ENCODE assay signal across 15 cellular contexts in genomic region chr5:43530648-43531047, GRCh38. TPM values are rescaled to one million over a fixed set of nuclear protein-coding genes. Genes with fewer than 3 reads are reported as not detected.
A peak's percentile ranks its signal among the peaks of the same experiment; 100 is the strongest.
DNase-seq lines count a peak whose midpoint lies in the region; ATAC-seq, FAIRE-seq and TF ChIP-seq lines count a peak whose summit lies in the region.
"Had no signal": no experiment of that assay in that cellular context is flagged by ENCODE, and none has a peak within 500 bp of the region (broad histone marks: within the 10 kb centered on the region; RNA-seq: fewer than 3 reads in every experiment).

No MANE protein-coding gene starts in this region.

- no peaks in the 10 kb centered on the region for H4K20me1 ChIP-seq in MM.1S (ENCODE audit: insufficient read depth, low read length)

- H3K4me3 ChIP-seq in MM.1S (ENCODE audit: low read length) (no peak overlapping the region), BE2C (ENCODE audit: low read depth, low read length) (no peak overlapping the region)
- H3K4me3 ChIP-seq: HAP-1 had no signal

- no peak overlapping the region for H3K4me2 ChIP-seq in MM.1S (ENCODE audit: low read depth, low read length)

- no peaks in the 10 kb centered on the region for H3K79me2 ChIP-seq in MM.1S (ENCODE audit: low read length)

- peak overlapping the region; percentile 60; the same call in 1 of the 2 replicates for H3K27ac ChIP-seq in MM.1S (ENCODE audit: low read length)

- ATAC-seq in GM21390 (IDR thresholded peaks at IDR 0.05; ENCODE audit: unreplicated experiment): peak; percentile 54
- ATAC-seq in HG02642 (IDR thresholded peaks at IDR 0.05; ENCODE audit: poor library complexity, unreplicated experiment): peak; percentile 52

- FAIRE-seq in GM12892 (lab: Jason Lieb, UNC): no peak

- peaks cover 7% of the 10 kb centered on the region for H3K4me1 ChIP-seq in MM.1S (ENCODE audit: low read length)
- H3K4me1 ChIP-seq in BE2C: no peaks in the 10 kb centered on the region
- H3K4me1 ChIP-seq: HAP-1 had no signal

- DNase-seq in MM.1S: peak; percentile 17
- DNase-seq in myocyte (ENCODE audit: low read depth): peak; percentile 30
- DNase-seq in putamen (ENCODE audit: low spot score): no peak
- no peak for DNase-seq in BE2C
- no peak for DNase-seq in GM12892 (ENCODE audit: insufficient read length)
- no peak for DNase-seq in activated naive CD4-positive, alpha-beta T cell treated with anti-CD3 and anti-CD28 coated beads, Interleukin-2, amount 50 U/mL, for 16 hours
- DNase-seq: ACHN; CD4-positive, CD25-positive, alpha-beta regulatory T cell; EL; NCI-H146; NCI-H2081; NCI-H748 treated with DMSO at 0.1 percent for 48 hours had no signal

- H3K27me3 ChIP-seq in MM.1S (replicated peaks; ENCODE audit: insufficient read depth, low read length) (no peaks in the 10 kb centered on the region), BE2C (no peaks in the 10 kb centered on the region)

- no peak overlapping the region for H2AFZ ChIP-seq in MM.1S (ENCODE audit: low read length)

- no peaks in the 10 kb centered on the region for H3K9me2 ChIP-seq in MM.1S (replicated peaks; ENCODE audit: insufficient read depth, low read length)

- no peak overlapping the region for H3K9ac ChIP-seq in MM.1S (ENCODE audit: low read length)

- TF ChIP-seq CTCF in MM.1S (IDR thresholded peaks at IDR 0.05; ENCODE audit: low read length) (no peak), BE2C (IDR thresholded peaks at IDR 0.05; ENCODE audit: low read depth, low read length) (no peak)

- H3K9me3 ChIP-seq in MM.1S (replicated peaks; ENCODE audit: insufficient read depth, low read length) (no peaks in the 10 kb centered on the region), BE2C (no peaks in the 10 kb centered on the region)
- H3K9me3 ChIP-seq: HAP-1 had no signal

- H3K36me3 ChIP-seq in MM.1S (replicated peaks; ENCODE audit: insufficient read depth, low read length) (peaks cover 7% of the 10 kb centered on the region; the same call in 1 of the 2 replicates), BE2C (peaks cover 77% of the 10 kb centered on the region)

- TF ChIP-seq POLR2A in GM12892 (IDR thresholded peaks at IDR 0.05; ENCODE audit: low read depth, low read length): no peak

- no peaks in the 10 kb centered on the region for H3F3A ChIP-seq in MM.1S (ENCODE audit: insufficient read depth, low read length)

RNA-seq across cellular contexts. Expression of gene C5orf34, which starts 15.7 kb away (rescaled TPM):
- total RNA-seq in myocyte: 2.0 and 3.6 TPM in 2 replicates
- polyA plus RNA-seq in myocyte (2012): 0.97 TPM
- polyA plus RNA-seq in BE2C (2012; ENCODE audit: insufficient read depth, insufficient read length, low read depth): 0.57 TPM
- 7.2 TPM for polyA plus RNA-seq in GM12892 (2012; ENCODE audit: missing spikeins)

RNA-seq across cellular contexts. Expression of gene PAIP1, which starts 26.2 kb away (rescaled TPM):
- 131 and 141 TPM in 2 replicates for total RNA-seq in myocyte
- 94.8 TPM for polyA plus RNA-seq in myocyte (2012)
- 58.3 TPM for polyA plus RNA-seq in BE2C (2012; ENCODE audit: insufficient read depth, insufficient read length, low read depth)
- 60.5 TPM for polyA plus RNA-seq in GM12892 (2012; ENCODE audit: missing spikeins)

RNA-seq across cellular contexts. Expression of gene TMEM267, which starts 47.0 kb away (rescaled TPM):
- total RNA-seq in myocyte: 23.8 and 35.8 TPM in 2 replicates
- polyA plus RNA-seq in myocyte (2012): 24.9 TPM
- 11.8 TPM for polyA plus RNA-seq in BE2C (2012; ENCODE audit: insufficient read depth, insufficient read length, low read depth)
- polyA plus RNA-seq in GM12892 (2012; ENCODE audit: missing spikeins): 10.1 TPM

Comparison
In these comparisons a context has a peak if more than half of its experiments do, and no peak if none do; other contexts are left out.
1. DNase-seq: peak in MM.1S (single experiment) and myocyte (single experiment); none in putamen (single experiment), BE2C (single experiment), GM12892 (single experiment) and activated naive CD4-positive, alpha-beta T cell treated with anti-CD3 and anti-CD28 coated beads, Interleukin-2, amount 50 U/mL, for 16 hours (single experiment).